Comparison of ENCODE assay signal across 11 cellular contexts in genomic region chr1:145191272-145191675, GRCh38. TPM values are rescaled to one million over a fixed set of nuclear protein-coding genes. Genes with fewer than 3 reads are reported as not detected.
DNase-seq lines count a peak whose midpoint lies in the region; ATAC-seq and TF ChIP-seq lines count a peak whose summit lies in the region.
"Not testable (repeated sequence)": the region's sequence is repeated elsewhere in the genome, so short reads cannot be mapped to it uniquely, and the experiment has no call there.
"Had no signal": no experiment of that assay in that cellular context is flagged by ENCODE, and none has a peak within 500 bp of the region (broad histone marks: within the 10 kb centered on the region; RNA-seq: fewer than 3 reads in every experiment).

No MANE protein-coding gene starts in this region.

- H3K4me3 Mint-ChIP-seq in T-cell (peak overlapping the region in 1 of 3 donors; percentile 25), immature natural killer cell (peak overlapping the region in 1 of 5 donors; percentile 32), natural killer cell (peak overlapping the region; percentile 9)
- H3K4me3 Mint-ChIP-seq in activated CD4-positive, alpha-beta memory T cell treated with anti-CD3 and anti-CD28 coated beads for 36 hours; activated naive CD4-positive, alpha-beta T cell treated with anti-CD3 and anti-CD28 coated beads, Interleukin-2, amount 50 U/mL, for 24 hours: not testable (repeated sequence)

- not testable (repeated sequence) for H3K27me3 Mint-ChIP-seq in T-cell; activated CD4-positive, alpha-beta memory T cell treated with anti-CD3 and anti-CD28 coated beads for 36 hours; activated naive CD4-positive, alpha-beta T cell treated with anti-CD3 and anti-CD28 coated beads, Interleukin-2, amount 50 U/mL, for 24 hours; immature natural killer cell (ENCODE audit: low read depth in 3 of 3); natural killer cell (ENCODE audit: low read depth in 2 of 2)

- not testable (repeated sequence) for H3K9me3 Mint-ChIP-seq in T-cell; activated CD4-positive, alpha-beta memory T cell treated with anti-CD3 and anti-CD28 coated beads for 36 hours; activated naive CD4-positive, alpha-beta T cell treated with anti-CD3 and anti-CD28 coated beads, Interleukin-2, amount 50 U/mL, for 24 hours; immature natural killer cell; natural killer cell

- CTCF ChIA-PET in T-cell (lab: Charles Lee); activated CD4-positive, alpha-beta memory T cell treated with anti-CD3 and anti-CD28 coated beads for 36 hours (lab: Charles Lee): not testable (repeated sequence)

- H3K27ac Mint-ChIP-seq in T-cell (peak overlapping the region; percentile 81 to 87), immature natural killer cell (peak overlapping the region in 1 of 6 donors; percentile 39)
- H3K27ac Mint-ChIP-seq in activated CD4-positive, alpha-beta memory T cell treated with anti-CD3 and anti-CD28 coated beads for 36 hours = peak overlapping the region; percentile 33
- H3K27ac Mint-ChIP-seq in activated naive CD4-positive, alpha-beta T cell treated with anti-CD3 and anti-CD28 coated beads, Interleukin-2, amount 50 U/mL, for 24 hours = peak overlapping the region; percentile 77
- H3K27ac Mint-ChIP-seq in natural killer cell = not testable (repeated sequence)

- H3K36me3 Mint-ChIP-seq in T-cell; activated CD4-positive, alpha-beta memory T cell treated with anti-CD3 and anti-CD28 coated beads for 36 hours; activated naive CD4-positive, alpha-beta T cell treated with anti-CD3 and anti-CD28 coated beads, Interleukin-2, amount 50 U/mL, for 24 hours; immature natural killer cell; natural killer cell: not testable (repeated sequence)

- ATAC-seq in T-cell (replicated peaks in 1 of 4) (peak; percentile 72 to 85 (median 78)), natural killer cell (peak; percentile 57 to 71 (median 67))

- intact Hi-C loops in activated CD4-positive, alpha-beta memory T cell treated with anti-CD3 and anti-CD28 coated beads for 36 hours (cut with micrococcal nuclease); natural killer cell (cut with micrococcal nuclease): not testable (repeated sequence)

- H3K4me1 Mint-ChIP-seq in T-cell = peaks cover 15 to 21% (median 16%) of the 10 kb centered on the region in 3 donors
- H3K4me1 Mint-ChIP-seq in activated CD4-positive, alpha-beta memory T cell treated with anti-CD3 and anti-CD28 coated beads for 36 hours (ENCODE audit: low read depth); activated naive CD4-positive, alpha-beta T cell treated with anti-CD3 and anti-CD28 coated beads, Interleukin-2, amount 50 U/mL, for 24 hours; natural killer cell: not testable (repeated sequence)
- peaks cover 8 to 19% of the 10 kb centered on the region in 2 donors for H3K4me1 Mint-ChIP-seq in immature natural killer cell

- not testable (repeated sequence) for TF ChIP-seq CTCF in natural killer cell (IDR thresholded peaks at IDR 0.05)

- POLR2A ChIA-PET in T-cell (lab: Charles Lee); activated CD4-positive, alpha-beta memory T cell treated with anti-CD3 and anti-CD28 coated beads for 36 hours (lab: Charles Lee): not testable (repeated sequence)

- peak; percentile 39 for DNase-seq in GF-D8 (lab: John Stamatoyannopoulos, UW)
- peak; percentile 21 to 38 for DNase-seq in NOMO-1 (lab: John Stamatoyannopoulos, UW; ENCODE audit: unreplicated experiment in 2 of 2)
- DNase-seq in T-cell = peak in 8 of 34 experiments; percentile 9 to 40 (median 15)
- DNase-seq in activated CD4-positive, alpha-beta memory T cell treated with anti-CD3 and anti-CD28 coated beads for 36 hours = peak; percentile 42
- peak in 2 of 3 donors; percentile 3 to 9 for DNase-seq in immature natural killer cell
- DNase-seq in natural killer cell = not testable (repeated sequence)

RNA-seq across cellular contexts. Expression of gene PPIAL4D, which starts 50.7 kb away (rescaled TPM):
- total RNA-seq in T-cell (1 to 10 TPM in 1 of 5 donors, under 1 TPM in 1, not detected in 3; 0.98 to 1.4 TPM), natural killer cell (not detected)
- total RNA-seq in activated CD4-positive, alpha-beta memory T cell treated with anti-CD3 and anti-CD28 coated beads for 36 hours = not detected
- polyA plus RNA-seq in immature natural killer cell = not detected
- total RNA-seq: H1, HT-29, Right ventricle myocardium inferior had no signal
- polyA plus RNA-seq: BJ, H1 had no signal
